Comparison of ENCODE assay signal across 8 cellular contexts in genomic region chr1:226739696-226740065, GRCh38. TPM values are rescaled to one million over a fixed set of nuclear protein-coding genes. Genes with fewer than 3 reads are reported as not detected.
DNase-seq lines count a peak whose midpoint lies in the region; ATAC-seq, FAIRE-seq and TF ChIP-seq lines count a peak whose summit lies in the region.

No MANE protein-coding gene starts in this region.

- H3F3A ChIP-seq in GM23338 (replicated peaks; ENCODE audit: low read depth): no peaks in the 10 kb centered on the region

- TF ChIP-seq POLR2A in spleen (IDR thresholded peaks at IDR 0.05): no peak

- H3K4me2 ChIP-seq in GM23338 (peak overlapping the region; percentile 100), fibroblast of lung (ENCODE audit: extremely low read depth, insufficient read depth, low read length) (no peak overlapping the region)

- H3K9ac ChIP-seq in fibroblast of lung (ENCODE audit: insufficient read depth, low read length): no peak overlapping the region

- no peaks in the 10 kb centered on the region for H3K36me3 Mint-ChIP-seq in GM23338 (ENCODE audit: low read depth)

- intact Hi-C loops in spleen (cut with DNase I; ENCODE audit: low total_unique reads): loop anchor here (10.0 kb wide), 1 partner anchor 85 kb away; no protein-coding TSS in a partner anchor

- no peak for FAIRE-seq in small intestine (lab: Jason Lieb, UNC)

- H3K79me2 ChIP-seq in GM23338 (replicated peaks; ENCODE audit: insufficient read depth) (no peaks in the 10 kb centered on the region), fibroblast of lung (ENCODE audit: control insufficient read depth, insufficient read depth, low read length) (peaks cover 6% of the 10 kb centered on the region)

- H4K20me1 ChIP-seq in GM23338 (replicated peaks; ENCODE audit: insufficient read depth) (0 out of 2 replicates have a peak, but pooled peaks cover 4% of the 10 kb centered on the region), fibroblast of lung (ENCODE audit: control insufficient read depth, extremely low read depth, insufficient read depth, low read length) (peaks cover 2% of the 10 kb centered on the region)

- H2AFZ ChIP-seq in GM23338 (0 out of 2 replicates have a peak overlapping the region, but pooled peaks have one; percentile 0), fibroblast of lung (ENCODE audit: low read length) (peak overlapping the region; percentile 3)

- H3K27me3 Mint-ChIP-seq in GM23338 (ENCODE audit: insufficient read depth, low read depth, poor library complexity): peaks cover 39% of the 10 kb centered on the region

- TF ChIP-seq CTCF in GM23338 (conservative IDR thresholded peaks at IDR 0.05; ENCODE audit: low read depth in 2 of 2): no peak
- no peak for TF ChIP-seq CTCF in fibroblast of lung (conservative IDR thresholded peaks at IDR 0.05 in 1 of 2, IDR thresholded peaks at IDR 0.05 in 1 of 2; ENCODE audit: low read depth in 1 of 2, low read length in 2 of 2)
- TF ChIP-seq CTCF in spleen (IDR thresholded peaks at IDR 0.05 in 8 of 11, conservative IDR thresholded peaks at IDR 0.05 in 3 of 11): no peak

- peaks cover 14% of the 10 kb centered on the region; the same call in 2 of the 3 replicates for H3K4me1 Mint-ChIP-seq in GM23338

- H3K9me3 ChIP-seq in SJCRH30 (replicated peaks) (peaks cover 11% of the 10 kb centered on the region), fibroblast of lung (ENCODE audit: control insufficient read depth, insufficient read depth, low read depth, low read length) (no peaks in the 10 kb centered on the region), spleen (peaks cover 0 to 14% (median 2%) of the 10 kb centered on the region in 8 donors), small intestine (ENCODE audit: control insufficient read depth, low read depth) (no peaks in the 10 kb centered on the region)

- no peak overlapping the region for H3K27ac ChIP-seq in GM23338 (ENCODE audit: low read depth)
- peak overlapping the region; percentile 32; the same call in 1 of the 2 replicates for H3K27ac ChIP-seq in SJCRH30
- no peak overlapping the region for H3K27ac ChIP-seq in fibroblast of lung (ENCODE audit: insufficient read depth, low read length)
- peak overlapping the region; percentile 54 to 97 (median 92) for H3K27ac ChIP-seq in spleen
- peak overlapping the region in 1 of 2 donors; percentile 85 for H3K27ac ChIP-seq in small intestine (ENCODE audit: low read depth in 1 of 2, low read length in 1 of 2)

- no peaks in the 10 kb centered on the region for H3K9me2 ChIP-seq in GM23338 (ENCODE audit: insufficient read depth)

- DNase-seq in GM23338 (ENCODE audit: low spot score): no peak
- no peak for DNase-seq in SJCRH30
- no peak for DNase-seq in fibroblast of lung (ENCODE audit: low read depth in 2 of 2)
- DNase-seq in spleen: no peak
- no peak for DNase-seq in dermis blood vessel endothelial cell
- DNase-seq in small intestine: no peak

- H3K4me1 ChIP-seq in GM23338 (ENCODE audit: insufficient read depth) (peaks cover 21% of the 10 kb centered on the region), SJCRH30 (peaks cover 6% of the 10 kb centered on the region; the same call in 1 of the 2 replicates), fibroblast of lung (ENCODE audit: control insufficient read depth, extremely low read depth, insufficient read depth, low read length) (no peaks in the 10 kb centered on the region), spleen (peaks cover 32 to 52% (median 46%) of the 10 kb centered on the region in 6 donors), small intestine (ENCODE audit: control insufficient read depth in 2 of 2, insufficient read depth in 1 of 2, low read depth in 1 of 2, low read length in 1 of 2) (no peaks in the 10 kb centered on the region)

- H3K27me3 ChIP-seq in GM23338 (ENCODE audit: insufficient read depth) (peaks cover 78% of the 10 kb centered on the region), SJCRH30 (no peaks in the 10 kb centered on the region), fibroblast of lung (ENCODE audit: control insufficient read depth, insufficient read depth, low read length) (no peaks in the 10 kb centered on the region), spleen (replicated peaks in 1 of 7) (no peaks in the 10 kb centered on the region), small intestine (ENCODE audit: control insufficient read depth in 2 of 2, insufficient read depth in 2 of 2, low read length in 2 of 2) (no peaks in the 10 kb centered on the region)

- 26 to 43% (median 39%) methylated on average over 3 of the region's 3 CpGs for WGBS in spleen, 5 donors
- WGBS in small intestine, 3 donors: 58 to 83% (median 64%) methylated on average over 3 of the region's 3 CpGs

- H3K36me3 ChIP-seq in GM23338 (ENCODE audit: insufficient read depth) (no peaks in the 10 kb centered on the region), SJCRH30 (peaks cover 22% of the 10 kb centered on the region), fibroblast of lung (ENCODE audit: control insufficient read depth, insufficient read depth, low read length) (peaks cover 9% of the 10 kb centered on the region), spleen (peaks cover 0 to 23% (median 17%) of the 10 kb centered on the region in 6 donors), small intestine (ENCODE audit: control insufficient read depth in 2 of 2, insufficient read depth in 2 of 2, low read length in 2 of 2) (no peaks in the 10 kb centered on the region)

- no peak overlapping the region for H3K27ac Mint-ChIP-seq in GM23338

- H3K9me3 Mint-ChIP-seq in GM23338: peaks cover 4% of the 10 kb centered on the region; the same call in 2 of the 3 replicates

- H3K4me3 Mint-ChIP-seq in GM23338: peak overlapping the region; percentile 86

- H3K4me3 ChIP-seq in GM23338: peak overlapping the region; percentile 90
- peak overlapping the region; percentile 90 for H3K4me3 ChIP-seq in SJCRH30
- H3K4me3 ChIP-seq in fibroblast of lung (replicated peaks in 1 of 4; ENCODE audit: control extremely low read depth in 1 of 4, insufficient read depth in 1 of 4, low read depth in 3 of 4, low read length in 4 of 4): peak overlapping the region in 2 of 4 experiments; percentile 87 to 98
- H3K4me3 ChIP-seq in spleen: peak overlapping the region in 5 of 8 donors; percentile 6 to 98 (median 96)
- H3K4me3 ChIP-seq in small intestine (ENCODE audit: low read depth in 1 of 2, low read length in 2 of 2): no peak overlapping the region

- no peak for ATAC-seq in GM23338
- no peak for ATAC-seq in HG03469 (IDR thresholded peaks at IDR 0.05; ENCODE audit: unreplicated experiment)
- no peak for ATAC-seq in HG02870 (IDR thresholded peaks at IDR 0.05; ENCODE audit: unreplicated experiment)

TF ChIP-seq in GM23338, 12 proteins besides CTCF, POLR2A, EP300 and RAD21 (continues in another document):
- no peak for TF ChIP-seq REST (IDR thresholded peaks at IDR 0.05; ENCODE audit: unreplicated experiment)
- no peak for TF ChIP-seq ZNF114 (CRISPR knock-in tag; IDR thresholded peaks at IDR 0.05)
- no peak for TF ChIP-seq POLR2AphosphoS5 (IDR thresholded peaks at IDR 0.05; ENCODE audit: low read depth)
- no peak for TF ChIP-seq NANOG (IDR thresholded peaks at IDR 0.05; ENCODE audit: borderline replicate concordance)
- no peak for TF ChIP-seq STAT1 (IDR thresholded peaks at IDR 0.05; ENCODE audit: unreplicated experiment)

RNA-seq across cellular contexts. Expression of gene ITPKB, which starts 0.6 kb away (rescaled TPM):
- total RNA-seq in GM23338 (2014; rRNA removed; shearing (Covaris generic)): 4.7 and 5.2 TPM in 2 replicates
- polyA plus RNA-seq in GM23338 (2016; fragmentation: Nextera tagmentation; extraction: Ambion mirVana) (0.31 and 0.37 TPM in 2 replicates), fibroblast of lung (10.2 and 14.5 TPM in 2 replicates), spleen (10 to 100 TPM in 2 of 3 donors, 1 to 10 TPM in 1; 8.5 to 24.4 (median 11.8) TPM), small intestine (1 to 10 TPM; 1.8 to 9.6 (median 3.0) TPM)
- total RNA-seq in SJCRH30 (2014; rRNA removed; shearing (Covaris generic)): 22.5 and 23.2 TPM in 2 replicates
- total RNA-seq in fibroblast of lung (15.9 and 32.4 TPM in 2 replicates), spleen (10 to 100 TPM; 51.1 to 74.6 (median 68.2) TPM), dermis blood vessel endothelial cell (36.9 TPM in 2 replicates)
- 15.8 and 20.6 TPM in 2 replicates for polyA plus RNA-seq in fibroblast of lung (2012)
- 35.5 and 60.4 TPM in 2 replicates for polyA minus RNA-seq in fibroblast of lung (ENCODE audit: low replicate concordance)

Comparison
In these comparisons a context has a peak if more than half of its experiments do, and no peak if none do; other contexts are left out.
1. H3K27ac ChIP-seq: peak in SJCRH30 (single experiment) and spleen (8 of 8); none in GM23338 (single experiment) and fibroblast of lung (single experiment).
2. H3K4me3 ChIP-seq: peak in GM23338 (single experiment), SJCRH30 (single experiment) and spleen (5 of 8); none in small intestine (0 of 2).